Comparison of ENCODE assay signal across 25 cellular contexts in the genomic region with DNA sequence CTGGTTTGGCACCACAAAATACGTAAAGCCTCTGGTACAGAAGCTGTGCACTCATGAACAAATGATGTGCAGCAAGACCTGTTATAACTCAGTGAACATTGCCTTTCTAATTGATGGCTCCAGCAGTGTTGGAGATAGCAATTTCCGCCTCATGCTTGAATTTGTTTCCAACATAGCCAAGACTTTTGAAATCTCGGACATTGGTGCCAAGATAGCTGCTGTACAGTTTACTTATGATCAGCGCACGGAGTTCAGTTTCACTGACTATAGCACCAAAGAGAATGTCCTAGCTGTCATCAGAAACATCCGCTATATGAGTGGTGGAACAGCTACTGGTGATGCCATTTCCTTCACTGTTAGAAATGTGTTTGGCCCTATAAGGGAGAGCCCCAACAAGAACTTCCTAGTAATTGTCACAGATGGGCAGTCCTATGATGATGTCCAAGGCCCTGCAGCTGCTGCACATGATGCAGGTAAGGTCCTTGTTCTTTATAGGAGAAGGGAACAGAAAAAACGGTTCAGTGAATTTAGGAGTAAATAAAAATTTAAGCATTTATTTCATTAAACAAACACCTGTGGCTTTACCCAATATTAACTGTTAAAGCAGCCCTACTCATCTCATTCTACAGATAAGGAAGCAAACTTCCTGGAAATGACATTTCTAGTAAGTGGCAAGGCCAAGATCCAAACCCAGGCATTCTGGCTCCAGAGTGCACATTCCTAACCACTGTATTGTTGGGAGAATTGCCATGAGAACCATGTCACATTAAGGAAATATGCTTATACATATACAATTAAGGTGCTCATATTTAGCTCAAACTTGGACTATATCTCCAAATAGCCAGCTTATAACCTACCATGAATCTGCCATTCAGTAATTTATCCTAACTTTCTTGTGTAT. TPM values are rescaled to one million over a fixed set of nuclear protein-coding genes. Genes with fewer than 3 reads are reported as not detected.
"Had no signal": no experiment of that assay in that cellular context is flagged by ENCODE, and none has a peak within 500 bp of the region (broad histone marks: within the 10 kb centered on the region; RNA-seq: fewer than 3 reads in every experiment).

No MANE protein-coding gene starts in this region.

- ATAC-seq: activated T-cell treated with anti-CD3 and anti-CD28 coated beads, Interleukin-2, amount 50 U/mL, for 4 hours; left ventricle myocardium superior; natural killer cell; T-cell; WTC11 had no signal

- H3K9me3 Mint-ChIP-seq: activated T-cell treated with anti-CD3 and anti-CD28 coated beads, Interleukin-2, amount 50 U/mL, for 4 hours; activated T-helper 2 cell treated with anti-CD3 and anti-CD28 coated beads, Interferon-gamma antibody, Interleukin-2, Interleukin-4, amounts not matched to agents 10 μg/mL and 5 μg/mL and 100 μg/mL, durations not matched to agents 14 hours and 24 hours and 36 hours; endodermal cell; natural killer cell; stimulated activated naive CD8-positive, alpha-beta T cell treated with anti-CD3 and anti-CD28 coated beads, Interleukin-15, Interleukin-2, amounts not matched to agents 100 ng/mL and 50 ng/mL, for 24 hours; T-cell; WTC11 had no signal

- H3K27ac Mint-ChIP-seq: activated naive CD8-positive, alpha-beta T cell; activated T-helper 2 cell treated with anti-CD3 and anti-CD28 coated beads, Interferon-gamma antibody, Interleukin-2, Interleukin-4, amounts not matched to agents 10 μg/mL and 5 μg/mL and 100 μg/mL, durations not matched to agents 14 hours and 24 hours and 36 hours; endodermal cell; natural killer cell; stimulated activated naive CD8-positive, alpha-beta T cell treated with anti-CD3 and anti-CD28 coated beads, Interleukin-15, Interleukin-2, amounts not matched to agents 100 ng/mL and 50 ng/mL, for 24 hours; T-cell; WTC11 had no signal

- H3K4me1 ChIP-seq: adrenal gland had no signal

- H3K9me3 ChIP-seq: adrenal gland, sigmoid colon, tibial artery had no signal

- H3K27ac ChIP-seq: adrenal gland, sigmoid colon, tibial artery had no signal

- H3K4me1 Mint-ChIP-seq: natural killer cell, WTC11 had no signal

- H3K27me3 ChIP-seq: adrenal gland, sigmoid colon, tibial artery had no signal

- H3K4me3 Mint-ChIP-seq: activated naive CD8-positive, alpha-beta T cell; activated T-cell treated with anti-CD3 and anti-CD28 coated beads, Interleukin-2, amount 50 U/mL, for 4 hours; endodermal cell; natural killer cell; stimulated activated naive CD8-positive, alpha-beta T cell treated with anti-CD3 and anti-CD28 coated beads, Interleukin-15, Interleukin-2, amounts not matched to agents 100 ng/mL and 50 ng/mL, for 24 hours; T-cell; WTC11 had no signal

- FAIRE-seq: frontal cortex, TTC549 had no signal

- H3K36me3 Mint-ChIP-seq: activated naive CD8-positive, alpha-beta T cell; natural killer cell; T-cell; WTC11 had no signal

- DNase-seq: activated CD4-positive, alpha-beta T cell treated with anti-CD3 and anti-CD28 coated beads, Interleukin-2, amount 50 U/mL, for 4 hours; activated CD8-positive, alpha-beta memory T cell treated with anti-CD3 and anti-CD28 coated beads for 24 hours; activated CD8-positive, alpha-beta memory T cell treated with anti-CD3 and anti-CD28 coated beads, Interleukin-2, amount 50 U/mL, for 4 hours; activated naive CD4-positive, alpha-beta T cell; activated T-cell treated with anti-CD3 and anti-CD28 coated beads, Interleukin-2, amount 50 U/mL, for 4 hours; adrenal gland; cortex of kidney; endodermal cell; hippocampal formation; kidney glomerular epithelial cell; left ventricle myocardium superior; mammary epithelial cell; midbrain; natural killer cell; sigmoid colon; stimulated activated CD4-positive, alpha-beta T cell treated with anti-CD3 and anti-CD28 coated beads, Interleukin-4, amount 100 ng/mL, for 24 hours; substantia nigra; T-cell; tibial artery had no signal

- H3K36me3 ChIP-seq: adrenal gland, sigmoid colon, tibial artery had no signal

- H3K27me3 Mint-ChIP-seq: activated naive CD8-positive, alpha-beta T cell; stimulated activated naive CD8-positive, alpha-beta T cell treated with anti-CD3 and anti-CD28 coated beads, Interleukin-15, Interleukin-2, amounts not matched to agents 100 ng/mL and 50 ng/mL, for 24 hours; T-cell had no signal

- H3K4me3 ChIP-seq: adrenal gland, sigmoid colon, tibial artery had no signal

RNA-seq across cellular contexts. Expression of a gene that starts 11.7 kb away (rescaled TPM):
- total RNA-seq: mammary epithelial cell had no signal
